8 cellular contexts compared by ENCODE assay signal in genomic region chr12:66861157-66861750, GRCh38.
A peak's percentile ranks its signal among the peaks of the same experiment; 100 is the strongest.
DNase-seq lines count a peak whose midpoint lies in the region; ATAC-seq and TF ChIP-seq lines count a peak whose summit lies in the region.

No MANE protein-coding gene starts in this region.

- H3K9me3 ChIP-seq in lower lobe of right lung, result no peaks in the 10 kb centered on the region

- no peak overlapping the region for H3K27ac ChIP-seq in coronary artery
- H3K27ac ChIP-seq in lower lobe of right lung, result no peak overlapping the region

- intact Hi-C loops in lower lobe of right lung (cut with DNase I), result no loop called here

- peak; percentile 17 for DNase-seq in GM04504 (ENCODE audit: low read depth)
- DNase-seq in NCI-H2107 (lab: John Stamatoyannopoulos, UW), result peak; percentile 66
- peak; percentile 42 to 57 for DNase-seq in activated CD4-positive, alpha-beta T cell treated with anti-CD3 and anti-CD28 coated beads for 4 hours
- no peak for DNase-seq in coronary artery (ENCODE audit: low spot score)
- peak; percentile 53 for DNase-seq in lower lobe of right lung
- peak; percentile 50 for DNase-seq in stimulated activated CD8-positive, alpha-beta memory T cell treated with anti-CD3 and anti-CD28 coated beads, Interleukin-12 subunit alpha, Interleukin-12 subunit beta, amount 100 ng/mL, for 1 hour (ENCODE audit: low read depth)

- ATAC-seq in HG02588 (IDR thresholded peaks at IDR 0.05; ENCODE audit: unreplicated experiment), result peak; percentile 71
- peak; percentile 60 to 69 for ATAC-seq in lower lobe of right lung
- no peak for ATAC-seq in GM18873 (IDR thresholded peaks at IDR 0.05; ENCODE audit: low FRiP score, unreplicated experiment)

- H3K4me1 ChIP-seq in lower lobe of right lung, result no peaks in the 10 kb centered on the region

- no peaks in the 10 kb centered on the region for H3K36me3 ChIP-seq in lower lobe of right lung

- no peak overlapping the region for H3K4me3 ChIP-seq in coronary artery
- H3K4me3 ChIP-seq in lower lobe of right lung, result no peak overlapping the region

- no peaks in the 10 kb centered on the region for H3K27me3 ChIP-seq in lower lobe of right lung (ENCODE audit: low read depth)

- peak; percentile 47 for TF ChIP-seq CTCF in coronary artery (IDR thresholded peaks at IDR 0.05)
- TF ChIP-seq CTCF in lower lobe of right lung (IDR thresholded peaks at IDR 0.05), result peak; percentile 89
